21 cellular contexts compared by ENCODE assay signal in genomic region chr14:38399652-38400051, GRCh38.
"Had no signal": no experiment of that assay in that cellular context is flagged by ENCODE, and none has a peak within 500 bp of the region (broad histone marks: within the 10 kb centered on the region; RNA-seq: fewer than 3 reads in every experiment).

No MANE protein-coding gene starts in this region.

- DNase-seq: Karpas-422, KG1, MG63, NCI-H1092, NCI-H1105 treated with DMSO at 0.1 percent for 48 hours, NCI-H1417 treated with DMSO at 0.1 percent for 48 hours, NCI-H146, NCI-H1694 treated with DMSO at 0.1 percent for 48 hours, NCI-H1930, NCI-H2081, NCI-H2107, NCI-H2227 treated with DMSO at 0.1 percent for 48 hours, NCI-H524, NCI-H526 treated with DMSO at 0.1 percent for 48 hours, NCI-H748 treated with DMSO at 0.1 percent for 48 hours, Right ventricle myocardium superior, RPMI8226, SIG-M5 had no signal

- H3K27me3 ChIP-seq: MG63, SJSA1 had no signal

- H3K27ac ChIP-seq: SJSA1, SK-N-MC had no signal

- H3K9me3 ChIP-seq: MG63, SJSA1 had no signal

- H3K36me3 ChIP-seq: MG63, SJSA1 had no signal

- FAIRE-seq: RCC 7860 had no signal

- H3K4me3 ChIP-seq: MG63, SJSA1, SK-N-MC had no signal
